12 cellular contexts compared by ENCODE assay signal in the genomic region with DNA sequence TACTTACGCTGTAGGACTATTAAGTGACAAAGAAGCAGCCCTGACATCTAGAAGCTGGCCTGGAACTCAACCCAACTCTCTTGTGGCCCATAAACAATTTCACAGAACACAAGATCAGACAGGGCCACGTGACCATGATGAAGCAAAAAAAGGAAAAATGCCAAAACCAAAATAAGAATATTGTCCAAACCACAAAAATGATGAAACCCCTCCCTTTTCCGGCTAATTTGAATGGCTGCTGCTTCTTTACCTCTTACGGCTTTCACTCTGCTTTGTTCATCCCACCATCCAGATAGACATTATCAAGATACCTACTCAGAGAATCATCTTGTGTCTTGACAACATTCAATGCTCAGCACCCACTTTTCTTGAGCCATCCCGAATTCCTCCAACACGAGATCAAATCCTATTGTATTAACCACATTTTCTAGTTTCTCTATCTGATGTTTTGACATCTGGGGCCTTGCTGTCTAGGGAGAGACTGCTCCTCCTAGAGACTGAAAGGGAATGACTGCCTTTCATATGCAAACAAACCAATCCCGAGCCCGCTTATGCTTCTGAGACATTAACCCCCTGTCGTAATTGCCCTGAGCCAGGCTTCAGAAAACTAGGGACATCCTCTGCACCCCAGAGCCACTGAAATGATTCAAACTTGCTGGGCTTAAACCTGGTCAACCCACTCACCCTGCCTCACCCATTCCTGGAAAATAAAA.
DNase-seq lines count a peak whose midpoint lies in the region; ATAC-seq, FAIRE-seq and TF ChIP-seq lines count a peak whose summit lies in the region.
"Had no signal": no experiment of that assay in that cellular context is flagged by ENCODE, and none has a peak within 500 bp of the region (broad histone marks: within the 10 kb centered on the region; RNA-seq: fewer than 3 reads in every experiment).

No MANE protein-coding gene starts in this region.

- intact Hi-C loops in sciatic nerve (cut with DNase I): no loop called here

- H3K27ac ChIP-seq in coronary artery: peak overlapping the region in 1 of 2 donors; percentile 0

- ATAC-seq in sciatic nerve: peak; percentile 88

- TF ChIP-seq CTCF in coronary artery (IDR thresholded peaks at IDR 0.05): no peak

- no peak for FAIRE-seq in RCC 7860 (lab: Jason Lieb, UNC)

- DNase-seq in GM03348 (ENCODE audit: low spot score) (peak; percentile 73), NCI-H2227 treated with DMSO at 0.1 percent for 48 hours (lab: John Stamatoyannopoulos, UW) (peak; percentile 37), fibroblast of gingiva (ENCODE audit: low read depth) (peak; percentile 88), sciatic nerve (ENCODE audit: low spot score) (no peak), coronary artery (ENCODE audit: low spot score) (no peak), RCC 7860 (ENCODE audit: low spot score) (no peak), NCI-H187 treated with DMSO at 0.1 percent for 48 hours (lab: John Stamatoyannopoulos, UW) (no peak), amniotic stem cell (lab: John Stamatoyannopoulos, UW) (no peak)
- DNase-seq: DMS53; NK-92 treated with Interleukin-12 subunit alpha and Interleukin-12 subunit beta, amount 100 ng/mL, for 24 hours; T-helper 9 cell had no signal

- H3K4me3 ChIP-seq in coronary artery: no peak overlapping the region
- H3K4me3 ChIP-seq: MG63 had no signal

Comparison
In these comparisons a context has a peak if more than half of its experiments do, and no peak if none do; other contexts are left out.
1. DNase-seq: peak in GM03348 (single experiment), NCI-H2227 treated with DMSO at 0.1 percent for 48 hours (single experiment) and fibroblast of gingiva (single experiment); none in sciatic nerve (single experiment), coronary artery (single experiment), RCC 7860 (single experiment), NCI-H187 treated with DMSO at 0.1 percent for 48 hours (single experiment) and amniotic stem cell (single experiment).